ENCODE assay signal across 1 cellular context in the genomic region with DNA sequence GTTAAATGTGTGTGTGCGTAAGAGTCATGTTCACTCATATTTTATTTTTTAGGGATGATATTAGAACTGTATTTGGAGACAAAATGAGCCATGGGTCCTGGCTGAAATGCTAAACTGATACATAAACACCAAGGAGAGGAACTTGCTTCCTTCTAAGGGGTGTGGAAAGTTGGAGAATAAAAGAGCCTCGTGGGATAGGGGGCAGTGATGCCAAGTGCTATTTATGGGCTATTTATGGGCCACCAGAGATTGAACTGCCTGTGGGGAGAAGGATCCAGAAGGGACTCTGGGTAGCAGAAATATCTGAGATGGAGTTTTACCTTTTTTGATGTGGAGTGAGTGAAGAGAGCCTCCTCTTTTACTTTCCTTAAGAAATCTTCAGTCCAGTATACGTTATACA.
TF ChIP-seq lines count a peak whose summit lies in the region.

No MANE protein-coding gene starts in this region.

TF ChIP-seq in SK-N-SH, 30 proteins besides CTCF, POLR2A, EP300 and RAD21 (continued from another document):
- TF ChIP-seq, protein P1, sequence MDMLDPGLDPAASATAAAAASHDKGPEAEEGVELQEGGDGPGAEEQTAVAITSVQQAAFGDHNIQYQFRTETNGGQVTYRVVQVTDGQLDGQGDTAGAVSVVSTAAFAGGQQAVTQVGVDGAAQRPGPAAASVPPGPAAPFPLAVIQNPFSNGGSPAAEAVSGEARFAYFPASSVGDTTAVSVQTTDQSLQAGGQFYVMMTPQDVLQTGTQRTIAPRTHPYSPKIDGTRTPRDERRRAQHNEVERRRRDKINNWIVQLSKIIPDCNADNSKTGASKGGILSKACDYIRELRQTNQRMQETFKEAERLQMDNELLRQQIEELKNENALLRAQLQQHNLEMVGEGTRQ (IDR thresholded peaks at IDR 0.05; ENCODE audit: borderline replicate concordance, low read depth, low read length): no peak
- TF ChIP-seq, protein P2, sequence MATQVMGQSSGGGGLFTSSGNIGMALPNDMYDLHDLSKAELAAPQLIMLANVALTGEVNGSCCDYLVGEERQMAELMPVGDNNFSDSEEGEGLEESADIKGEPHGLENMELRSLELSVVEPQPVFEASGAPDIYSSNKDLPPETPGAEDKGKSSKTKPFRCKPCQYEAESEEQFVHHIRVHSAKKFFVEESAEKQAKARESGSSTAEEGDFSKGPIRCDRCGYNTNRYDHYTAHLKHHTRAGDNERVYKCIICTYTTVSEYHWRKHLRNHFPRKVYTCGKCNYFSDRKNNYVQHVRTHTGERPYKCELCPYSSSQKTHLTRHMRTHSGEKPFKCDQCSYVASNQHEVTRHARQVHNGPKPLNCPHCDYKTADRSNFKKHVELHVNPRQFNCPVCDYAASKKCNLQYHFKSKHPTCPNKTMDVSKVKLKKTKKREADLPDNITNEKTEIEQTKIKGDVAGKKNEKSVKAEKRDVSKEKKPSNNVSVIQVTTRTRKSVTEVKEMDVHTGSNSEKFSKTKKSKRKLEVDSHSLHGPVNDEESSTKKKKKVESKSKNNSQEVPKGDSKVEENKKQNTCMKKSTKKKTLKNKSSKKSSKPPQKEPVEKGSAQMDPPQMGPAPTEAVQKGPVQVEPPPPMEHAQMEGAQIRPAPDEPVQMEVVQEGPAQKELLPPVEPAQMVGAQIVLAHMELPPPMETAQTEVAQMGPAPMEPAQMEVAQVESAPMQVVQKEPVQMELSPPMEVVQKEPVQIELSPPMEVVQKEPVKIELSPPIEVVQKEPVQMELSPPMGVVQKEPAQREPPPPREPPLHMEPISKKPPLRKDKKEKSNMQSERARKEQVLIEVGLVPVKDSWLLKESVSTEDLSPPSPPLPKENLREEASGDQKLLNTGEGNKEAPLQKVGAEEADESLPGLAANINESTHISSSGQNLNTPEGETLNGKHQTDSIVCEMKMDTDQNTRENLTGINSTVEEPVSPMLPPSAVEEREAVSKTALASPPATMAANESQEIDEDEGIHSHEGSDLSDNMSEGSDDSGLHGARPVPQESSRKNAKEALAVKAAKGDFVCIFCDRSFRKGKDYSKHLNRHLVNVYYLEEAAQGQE (IDR thresholded peaks at IDR 0.05; ENCODE audit: low read depth, low read length): no peak
- no peak for TF ChIP-seq NRF1 (IDR thresholded peaks at IDR 0.05; ENCODE audit: low read depth, low read length)
- TF ChIP-seq SIN3A (IDR thresholded peaks at IDR 0.05; ENCODE audit: borderline replicate concordance, low read depth, low read length): no peak
TF ChIP-seq in SK-N-SH: peak in this region for 0.
